Comparison of ENCODE assay signal across 10 cellular contexts in genomic region chr12:66241061-66242043, GRCh38. TPM values are rescaled to one million over a fixed set of nuclear protein-coding genes. Genes with fewer than 3 reads are reported as not detected.
DNase-seq lines count a peak whose midpoint lies in the region; ATAC-seq and TF ChIP-seq lines count a peak whose summit lies in the region.
"Had no signal": no experiment of that assay in that cellular context is flagged by ENCODE, and none has a peak within 500 bp of the region (broad histone marks: within the 10 kb centered on the region; RNA-seq: fewer than 3 reads in every experiment).

No MANE protein-coding gene starts in this region.

- peaks cover 15% of the 10 kb centered on the region; the same call in 1 of the 2 replicates for H3F3A ChIP-seq in GM23248 (ENCODE audit: insufficient read depth)

- peak overlapping the region; percentile 5; the same call in 1 of the 2 replicates for H3K27ac ChIP-seq in GM23248
- peak overlapping the region in 2 of 5 donors; percentile 55 to 64 for H3K27ac ChIP-seq in stomach
- H3K27ac ChIP-seq: foreskin keratinocyte had no signal

- H3K36me3 ChIP-seq in GM23248 (ENCODE audit: low read depth) = no peaks in the 10 kb centered on the region
- H3K36me3 ChIP-seq in stomach = peaks cover 0 to 66% (median 27%) of the 10 kb centered on the region in 4 donors

- ATAC-seq in GM21737 (IDR thresholded peaks at IDR 0.05; ENCODE audit: unreplicated experiment) (no peak), HG02678 (IDR thresholded peaks at IDR 0.05; ENCODE audit: unreplicated experiment) (no peak), HG02588 (IDR thresholded peaks at IDR 0.05; ENCODE audit: unreplicated experiment) (no peak)
- ATAC-seq: foreskin keratinocyte had no signal

- no peaks in the 10 kb centered on the region for H4K20me1 ChIP-seq in GM23248 (ENCODE audit: insufficient read depth)

- TF ChIP-seq EP300 in stomach (IDR thresholded peaks at IDR 0.05) = no peak

- H3K4me2 ChIP-seq in GM23248 (ENCODE audit: unreplicated experiment) = peak overlapping the region; percentile 28

- no peak for TF ChIP-seq POLR2A in stomach (IDR thresholded peaks at IDR 0.05)

- H3K9me2 ChIP-seq in GM23248 (ENCODE audit: insufficient read depth) = no peaks in the 10 kb centered on the region

- H3K4me1 ChIP-seq in GM23248 (ENCODE audit: insufficient read depth) = peaks cover 21% of the 10 kb centered on the region
- H3K4me1 ChIP-seq in stomach = peaks cover 0 to 4% (median 0%) of the 10 kb centered on the region in 4 donors
- H3K4me1 ChIP-seq: foreskin keratinocyte had no signal

- no peaks in the 10 kb centered on the region for H3K79me2 ChIP-seq in GM23248 (ENCODE audit: insufficient read depth)

- TF ChIP-seq CTCF in fibroblast of mammary gland (conservative IDR thresholded peaks at IDR 0.05; ENCODE audit: control insufficient read depth, insufficient read depth, low read depth, low read length) (no peak), stomach (IDR thresholded peaks at IDR 0.05) (no peak)

- DNase-seq in GM23248 (peak; percentile 89), OCI-M1 (lab: John Stamatoyannopoulos, UW) (peak; percentile 64), fibroblast of mammary gland (ENCODE audit: low read depth) (peak; percentile 95), renal cortical epithelial cell (ENCODE audit: low read depth) (peak; percentile 93), stomach (no peak)
- DNase-seq: NCI-H2029 had no signal

- H3K9ac ChIP-seq in GM23248 = no peak overlapping the region

- WGBS in GM23248 (ENCODE audit: low coverage in 1 of 2, low lambda C conversion rate in 2 of 2, missing lambda C conversion rate in 2 of 2), 2 experiments = 82 to 84% methylated on average over 7 of the region's 7 CpGs
- 69 to 80% (median 79%) methylated on average over 7 of the region's 7 CpGs for WGBS in stomach, 5 donors

- H3K27me3 ChIP-seq in GM23248 (replicated peaks; ENCODE audit: insufficient read depth) (no peaks in the 10 kb centered on the region), stomach (no peaks in the 10 kb centered on the region)

- H3K9me3 ChIP-seq in GM23248 (ENCODE audit: low read depth) (no peaks in the 10 kb centered on the region), stomach (no peaks in the 10 kb centered on the region)

- no peak overlapping the region for H2AFZ ChIP-seq in GM23248

- intact Hi-C loops in stomach (cut with DNase I; ENCODE audit: low total_unique reads) = no loop called here

- in situ Hi-C loops in GM23248 (cut with MboI) = no loop called here

- H3K4me3 ChIP-seq in GM23248 (no peak overlapping the region), fibroblast of mammary gland (ENCODE audit: control insufficient read depth, low read depth, low read length) (no peak overlapping the region), stomach (no peak overlapping the region)

RNA-seq across cellular contexts. Expression of gene IRAK3, which starts 52.3 kb away (rescaled TPM):
- 3.7 and 6.6 TPM in 2 replicates for total RNA-seq in GM23248 (2014; rRNA removed; shearing (Covaris generic))
- polyA plus RNA-seq in GM23248 (2016; fragmentation: Nextera tagmentation; extraction: Ambion mirVana) (3.1 and 3.3 TPM in 2 replicates), stomach (1 to 10 TPM; 3.6 to 4.3 (median 3.7) TPM)
- total RNA-seq in renal cortical epithelial cell (3.0 and 4.0 TPM in 2 replicates), stomach (10 to 100 TPM in 2 of 5 donors, 1 to 10 TPM in 3; 1.4 to 38.2 (median 6.7) TPM)
